10 cellular contexts compared by ENCODE assay signal in genomic region chr18:3402962-3403585, GRCh38. TPM values are rescaled to one million over a fixed set of nuclear protein-coding genes. Genes with fewer than 3 reads are reported as not detected.
A peak's percentile ranks its signal among the peaks of the same experiment; 100 is the strongest.
DNase-seq lines count a peak whose midpoint lies in the region; FAIRE-seq and TF ChIP-seq lines count a peak whose summit lies in the region.
"Had no signal": no experiment of that assay in that cellular context is flagged by ENCODE, and none has a peak within 500 bp of the region (broad histone marks: within the 10 kb centered on the region; RNA-seq: fewer than 3 reads in every experiment).

No MANE protein-coding gene starts in this region.

- POLR2A ChIA-PET in PC-9 (lab: Charles Lee; ENCODE audit: unreplicated experiment) = no interaction called here

- H3K9me3 ChIP-seq in right atrium auricular region = peaks cover 0 to 12% of the 10 kb centered on the region in 2 donors
- H3K9me3 ChIP-seq in PC-9 (ENCODE audit: insufficient read depth, low read depth) = peaks cover 8% of the 10 kb centered on the region

- H3K4me1 ChIP-seq in right atrium auricular region (no peaks in the 10 kb centered on the region), PC-9 (replicated peaks; ENCODE audit: insufficient read depth) (peaks cover 6% of the 10 kb centered on the region; the same call in 1 of the 2 replicates)

- TF ChIP-seq CTCF in bronchial epithelial cell (IDR thresholded peaks at IDR 0.05; ENCODE audit: insufficient read depth, low read length, severe bottlenecking) = no peak
- TF ChIP-seq CTCF in right atrium auricular region (IDR thresholded peaks at IDR 0.05) = no peak
- no peak for TF ChIP-seq CTCF in PC-9 (conservative IDR thresholded peaks at IDR 0.05)

- H3K4me3 ChIP-seq in bronchial epithelial cell (ENCODE audit: low read depth, low read length) (no peak overlapping the region), right atrium auricular region (no peak overlapping the region), PC-9 (no peak overlapping the region)

- CTCF ChIA-PET in PC-9 (lab: Charles Lee) = no interaction called here

- FAIRE-seq in bronchial epithelial cell (lab: Jason Lieb, UNC) = no peak

- DNase-seq in SHP77 treated with DMSO at 0.1 percent for 48 hours (lab: John Stamatoyannopoulos, UW) = peak; percentile 3
- no peak for DNase-seq in SHP77 (lab: John Stamatoyannopoulos, UW)
- peak; percentile 7 for DNase-seq in LoVo (ENCODE audit: low spot score)
- peak; percentile 56 for DNase-seq in bronchial epithelial cell (ENCODE audit: low read depth)
- DNase-seq in renal cortical epithelial cell (ENCODE audit: low read depth) = peak; percentile 51
- no peak for DNase-seq in right atrium auricular region (ENCODE audit: low spot score)
- DNase-seq in PC-9 = no peak
- DNase-seq in GF-D8 (lab: John Stamatoyannopoulos, UW) = no peak
- DNase-seq: NCI-H2081 treated with DMSO at 0.1 percent for 48 hours, SW 1271 had no signal

- no peaks in the 10 kb centered on the region for H3K9me2 ChIP-seq in PC-9 (ENCODE audit: insufficient read depth)

- H3K27ac ChIP-seq in right atrium auricular region = no peak overlapping the region
- H3K27ac ChIP-seq in PC-9 = no peak overlapping the region

- H4K20me1 ChIP-seq in PC-9 (ENCODE audit: insufficient read depth) = no peaks in the 10 kb centered on the region

- no peaks in the 10 kb centered on the region for H3K36me3 ChIP-seq in bronchial epithelial cell (ENCODE audit: control insufficient read depth, insufficient read depth, low read length)
- H3K36me3 ChIP-seq in right atrium auricular region = no peaks in the 10 kb centered on the region
- no peaks in the 10 kb centered on the region for H3K36me3 ChIP-seq in PC-9 (ENCODE audit: low read depth)

- no peak overlapping the region for H2AFZ ChIP-seq in PC-9

- H3K4me2 ChIP-seq in PC-9 = no peak overlapping the region

- no TSS peak for BruUV-seq in PC-9 (replicated peaks; lab: Mats Ljungman, UMichigan)

- intact Hi-C loops in PC-9 (cut with micrococcal nuclease; ENCODE audit: unreplicated experiment) = no loop called here

- no peaks in the 10 kb centered on the region for H3K79me2 ChIP-seq in PC-9 (ENCODE audit: low read depth)

- H3K27me3 ChIP-seq in bronchial epithelial cell (ENCODE audit: control insufficient read depth, insufficient read depth, low read length) = no peaks in the 10 kb centered on the region
- no peaks in the 10 kb centered on the region for H3K27me3 ChIP-seq in right atrium auricular region
- no peaks in the 10 kb centered on the region for H3K27me3 ChIP-seq in PC-9 (ENCODE audit: insufficient read depth, low read depth)

- peaks cover 2% of the 10 kb centered on the region; the same call in 1 of the 2 replicates for H3F3A ChIP-seq in PC-9 (ENCODE audit: insufficient read depth, low read depth)

RNA-seq across cellular contexts. Expression of gene TGIF1, which starts 46.9 kb away (rescaled TPM):
- 198 and 441 TPM in 2 replicates for total RNA-seq in bronchial epithelial cell
- total RNA-seq in renal cortical epithelial cell = 295 and 343 TPM in 2 replicates
- total RNA-seq in right atrium auricular region = 10 to 100 TPM; 32.1 to 44.8 TPM
- total RNA-seq in PC-9 (2021) = 188 and 203 TPM in 2 replicates

Comparison
In these comparisons a context has a peak if more than half of its experiments do, and no peak if none do; other contexts are left out.
1. DNase-seq: peak in SHP77 treated with DMSO at 0.1 percent for 48 hours (single experiment), LoVo (single experiment), bronchial epithelial cell (single experiment) and renal cortical epithelial cell (single experiment); none in SHP77 (0 of 2), right atrium auricular region (single experiment), PC-9 (0 of 2) and GF-D8 (single experiment).